In the genomic region with DNA sequence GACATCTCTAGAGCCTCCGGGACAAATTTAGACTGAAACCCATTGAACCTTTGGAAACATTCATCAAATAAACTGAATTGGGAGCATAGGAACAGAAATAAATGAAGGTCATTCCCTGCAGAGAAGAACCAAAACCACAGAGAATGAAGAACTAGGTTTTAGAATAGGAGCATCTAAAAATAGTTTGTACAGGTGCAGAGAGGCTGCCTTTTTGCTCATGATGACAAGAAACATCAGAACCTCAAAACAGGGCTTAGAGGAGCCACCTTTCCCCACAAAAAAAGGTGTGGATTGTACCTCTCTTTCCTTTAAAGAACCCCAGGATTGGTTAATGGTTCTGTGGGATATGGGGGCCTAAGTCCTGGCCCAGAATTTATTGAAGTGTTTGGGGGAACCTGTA, we compare ENCODE assay signal across 1 cellular context.
TF ChIP-seq lines count a peak whose summit lies in the region.

No MANE protein-coding gene starts in this region.

TF ChIP-seq in H1, 55 proteins besides CTCF, POLR2A, EP300 and RAD21:
- no peak for TF ChIP-seq CHD1 (IDR thresholded peaks at IDR 0.05; ENCODE audit: low read depth, low read length)
- TF ChIP-seq TBP (IDR thresholded peaks at IDR 0.05; ENCODE audit: low read depth, low read length) = no peak
- TF ChIP-seq BCL11A (IDR thresholded peaks at IDR 0.05; ENCODE audit: low read depth in 2 of 2, low read length in 2 of 2) = no peak
- TF ChIP-seq RFX5 (IDR thresholded peaks at IDR 0.05; ENCODE audit: borderline replicate concordance, low read depth, low read length) = no peak
- no peak for TF ChIP-seq CREB1 (IDR thresholded peaks at IDR 0.05)
- TF ChIP-seq, protein P1, sequence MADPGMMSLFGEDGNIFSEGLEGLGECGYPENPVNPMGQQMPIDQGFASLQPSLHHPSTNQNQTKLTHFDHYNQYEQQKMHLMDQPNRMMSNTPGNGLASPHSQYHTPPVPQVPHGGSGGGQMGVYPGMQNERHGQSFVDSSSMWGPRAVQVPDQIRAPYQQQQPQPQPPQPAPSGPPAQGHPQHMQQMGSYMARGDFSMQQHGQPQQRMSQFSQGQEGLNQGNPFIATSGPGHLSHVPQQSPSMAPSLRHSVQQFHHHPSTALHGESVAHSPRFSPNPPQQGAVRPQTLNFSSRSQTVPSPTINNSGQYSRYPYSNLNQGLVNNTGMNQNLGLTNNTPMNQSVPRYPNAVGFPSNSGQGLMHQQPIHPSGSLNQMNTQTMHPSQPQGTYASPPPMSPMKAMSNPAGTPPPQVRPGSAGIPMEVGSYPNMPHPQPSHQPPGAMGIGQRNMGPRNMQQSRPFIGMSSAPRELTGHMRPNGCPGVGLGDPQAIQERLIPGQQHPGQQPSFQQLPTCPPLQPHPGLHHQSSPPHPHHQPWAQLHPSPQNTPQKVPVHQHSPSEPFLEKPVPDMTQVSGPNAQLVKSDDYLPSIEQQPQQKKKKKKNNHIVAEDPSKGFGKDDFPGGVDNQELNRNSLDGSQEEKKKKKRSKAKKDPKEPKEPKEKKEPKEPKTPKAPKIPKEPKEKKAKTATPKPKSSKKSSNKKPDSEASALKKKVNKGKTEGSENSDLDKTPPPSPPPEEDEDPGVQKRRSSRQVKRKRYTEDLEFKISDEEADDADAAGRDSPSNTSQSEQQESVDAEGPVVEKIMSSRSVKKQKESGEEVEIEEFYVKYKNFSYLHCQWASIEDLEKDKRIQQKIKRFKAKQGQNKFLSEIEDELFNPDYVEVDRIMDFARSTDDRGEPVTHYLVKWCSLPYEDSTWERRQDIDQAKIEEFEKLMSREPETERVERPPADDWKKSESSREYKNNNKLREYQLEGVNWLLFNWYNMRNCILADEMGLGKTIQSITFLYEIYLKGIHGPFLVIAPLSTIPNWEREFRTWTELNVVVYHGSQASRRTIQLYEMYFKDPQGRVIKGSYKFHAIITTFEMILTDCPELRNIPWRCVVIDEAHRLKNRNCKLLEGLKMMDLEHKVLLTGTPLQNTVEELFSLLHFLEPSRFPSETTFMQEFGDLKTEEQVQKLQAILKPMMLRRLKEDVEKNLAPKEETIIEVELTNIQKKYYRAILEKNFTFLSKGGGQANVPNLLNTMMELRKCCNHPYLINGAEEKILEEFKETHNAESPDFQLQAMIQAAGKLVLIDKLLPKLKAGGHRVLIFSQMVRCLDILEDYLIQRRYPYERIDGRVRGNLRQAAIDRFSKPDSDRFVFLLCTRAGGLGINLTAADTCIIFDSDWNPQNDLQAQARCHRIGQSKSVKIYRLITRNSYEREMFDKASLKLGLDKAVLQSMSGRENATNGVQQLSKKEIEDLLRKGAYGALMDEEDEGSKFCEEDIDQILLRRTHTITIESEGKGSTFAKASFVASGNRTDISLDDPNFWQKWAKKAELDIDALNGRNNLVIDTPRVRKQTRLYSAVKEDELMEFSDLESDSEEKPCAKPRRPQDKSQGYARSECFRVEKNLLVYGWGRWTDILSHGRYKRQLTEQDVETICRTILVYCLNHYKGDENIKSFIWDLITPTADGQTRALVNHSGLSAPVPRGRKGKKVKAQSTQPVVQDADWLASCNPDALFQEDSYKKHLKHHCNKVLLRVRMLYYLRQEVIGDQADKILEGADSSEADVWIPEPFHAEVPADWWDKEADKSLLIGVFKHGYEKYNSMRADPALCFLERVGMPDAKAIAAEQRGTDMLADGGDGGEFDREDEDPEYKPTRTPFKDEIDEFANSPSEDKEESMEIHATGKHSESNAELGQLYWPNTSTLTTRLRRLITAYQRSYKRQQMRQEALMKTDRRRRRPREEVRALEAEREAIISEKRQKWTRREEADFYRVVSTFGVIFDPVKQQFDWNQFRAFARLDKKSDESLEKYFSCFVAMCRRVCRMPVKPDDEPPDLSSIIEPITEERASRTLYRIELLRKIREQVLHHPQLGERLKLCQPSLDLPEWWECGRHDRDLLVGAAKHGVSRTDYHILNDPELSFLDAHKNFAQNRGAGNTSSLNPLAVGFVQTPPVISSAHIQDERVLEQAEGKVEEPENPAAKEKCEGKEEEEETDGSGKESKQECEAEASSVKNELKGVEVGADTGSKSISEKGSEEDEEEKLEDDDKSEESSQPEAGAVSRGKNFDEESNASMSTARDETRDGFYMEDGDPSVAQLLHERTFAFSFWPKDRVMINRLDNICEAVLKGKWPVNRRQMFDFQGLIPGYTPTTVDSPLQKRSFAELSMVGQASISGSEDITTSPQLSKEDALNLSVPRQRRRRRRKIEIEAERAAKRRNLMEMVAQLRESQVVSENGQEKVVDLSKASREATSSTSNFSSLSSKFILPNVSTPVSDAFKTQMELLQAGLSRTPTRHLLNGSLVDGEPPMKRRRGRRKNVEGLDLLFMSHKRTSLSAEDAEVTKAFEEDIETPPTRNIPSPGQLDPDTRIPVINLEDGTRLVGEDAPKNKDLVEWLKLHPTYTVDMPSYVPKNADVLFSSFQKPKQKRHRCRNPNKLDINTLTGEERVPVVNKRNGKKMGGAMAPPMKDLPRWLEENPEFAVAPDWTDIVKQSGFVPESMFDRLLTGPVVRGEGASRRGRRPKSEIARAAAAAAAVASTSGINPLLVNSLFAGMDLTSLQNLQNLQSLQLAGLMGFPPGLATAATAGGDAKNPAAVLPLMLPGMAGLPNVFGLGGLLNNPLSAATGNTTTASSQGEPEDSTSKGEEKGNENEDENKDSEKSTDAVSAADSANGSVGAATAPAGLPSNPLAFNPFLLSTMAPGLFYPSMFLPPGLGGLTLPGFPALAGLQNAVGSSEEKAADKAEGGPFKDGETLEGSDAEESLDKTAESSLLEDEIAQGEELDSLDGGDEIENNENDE (IDR thresholded peaks at IDR 0.05; ENCODE audit: insufficient replicate concordance, low read length) = no peak
- TF ChIP-seq YY1 (IDR thresholded peaks at IDR 0.05; ENCODE audit: low read depth, low read length) = no peak
- no peak for TF ChIP-seq RNF2 (IDR thresholded peaks at IDR 0.05; ENCODE audit: borderline replicate concordance, low read depth, low read length, missing control alignments, poor library complexity, severe bottlenecking)
- no peak for TF ChIP-seq CHD2 (IDR thresholded peaks at IDR 0.05; ENCODE audit: low read length)
- no peak for TF ChIP-seq EZH2 (IDR thresholded peaks at IDR 0.05; ENCODE audit: low read depth, low read length, severe bottlenecking)
- TF ChIP-seq KDM4A (IDR thresholded peaks at IDR 0.05; ENCODE audit: low read depth, low read length, severe bottlenecking) = no peak
- TF ChIP-seq MAFK (IDR thresholded peaks at IDR 0.05; ENCODE audit: low read depth, low read length) = no peak
- TF ChIP-seq ASH2L (IDR thresholded peaks at IDR 0.05; ENCODE audit: low read length) = no peak
- no peak for TF ChIP-seq HDAC2 (IDR thresholded peaks at IDR 0.05; ENCODE audit: borderline replicate concordance in 1 of 2, low read depth in 2 of 2, low read length in 2 of 2)
- TF ChIP-seq, protein P2, sequence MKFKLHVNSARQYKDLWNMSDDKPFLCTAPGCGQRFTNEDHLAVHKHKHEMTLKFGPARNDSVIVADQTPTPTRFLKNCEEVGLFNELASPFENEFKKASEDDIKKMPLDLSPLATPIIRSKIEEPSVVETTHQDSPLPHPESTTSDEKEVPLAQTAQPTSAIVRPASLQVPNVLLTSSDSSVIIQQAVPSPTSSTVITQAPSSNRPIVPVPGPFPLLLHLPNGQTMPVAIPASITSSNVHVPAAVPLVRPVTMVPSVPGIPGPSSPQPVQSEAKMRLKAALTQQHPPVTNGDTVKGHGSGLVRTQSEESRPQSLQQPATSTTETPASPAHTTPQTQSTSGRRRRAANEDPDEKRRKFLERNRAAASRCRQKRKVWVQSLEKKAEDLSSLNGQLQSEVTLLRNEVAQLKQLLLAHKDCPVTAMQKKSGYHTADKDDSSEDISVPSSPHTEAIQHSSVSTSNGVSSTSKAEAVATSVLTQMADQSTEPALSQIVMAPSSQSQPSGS (IDR thresholded peaks at IDR 0.05; ENCODE audit: low read length) = no peak
- TF ChIP-seq GTF2F1 (IDR thresholded peaks at IDR 0.05; ENCODE audit: borderline replicate concordance, low read depth, low read length) = no peak
- no peak for TF ChIP-seq JUND (IDR thresholded peaks at IDR 0.05; ENCODE audit: low read length)
